Comparison of ENCODE assay signal across 18 cellular contexts in the genomic region with DNA sequence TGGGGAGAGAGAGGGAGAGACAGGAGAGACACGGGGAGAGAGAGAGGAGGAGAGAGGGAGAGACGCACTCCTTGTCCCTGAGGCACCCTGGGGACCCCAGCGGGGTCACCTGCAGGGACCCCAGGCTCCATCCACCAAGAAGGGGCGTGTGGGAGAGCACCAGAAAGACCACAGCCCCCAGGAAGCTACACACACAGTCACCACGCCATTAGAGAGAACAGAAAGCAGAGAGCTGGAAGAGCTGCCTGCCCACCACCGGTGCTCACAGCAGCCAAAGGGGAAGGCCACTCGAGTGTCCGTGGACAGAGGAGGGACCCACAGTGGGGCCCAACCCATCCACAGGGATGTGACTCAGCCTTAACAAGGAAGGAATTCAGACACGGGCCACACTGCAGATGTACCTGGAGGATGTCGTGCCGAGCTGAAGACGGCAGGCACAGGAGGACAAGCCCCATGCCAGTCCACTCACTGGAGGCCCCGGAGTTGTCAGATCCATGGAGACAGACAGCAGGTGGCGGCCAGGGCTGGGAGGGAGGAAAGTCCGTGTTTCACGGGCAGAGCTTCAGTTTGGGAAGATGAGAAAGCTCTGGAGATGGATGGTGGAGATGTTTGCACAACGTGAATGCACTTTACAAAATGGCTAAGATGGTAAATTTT. TPM values are rescaled to one million over a fixed set of nuclear protein-coding genes. Genes with fewer than 3 reads are reported as not detected.
A peak's percentile ranks its signal among the peaks of the same experiment; 100 is the strongest.
DNase-seq lines count a peak whose midpoint lies in the region; ATAC-seq and TF ChIP-seq lines count a peak whose summit lies in the region.
"Had no signal": no experiment of that assay in that cellular context is flagged by ENCODE, and none has a peak within 500 bp of the region (broad histone marks: within the 10 kb centered on the region; RNA-seq: fewer than 3 reads in every experiment).

No MANE protein-coding gene starts in this region.

- TF ChIP-seq CTCF in RWPE2 (IDR thresholded peaks at IDR 0.05; ENCODE audit: poor library complexity, severe bottlenecking) (no peak), testis (IDR thresholded peaks at IDR 0.05) (no peak)

- DNase-seq in right cardiac atrium (peak in 2 of 3 donors; percentile 55 to 59), left ventricle myocardium superior (no peak), RWPE2 (ENCODE audit: low spot score) (no peak), left kidney (ENCODE audit: low read depth, low spot score) (peak; percentile 65), testis (peak; percentile 13), T-helper 9 cell (no peak)
- DNase-seq: activated CD4-positive, alpha-beta T cell treated with anti-CD3 and anti-CD28 coated beads, Interleukin-2, amount 50 U/mL, for 4 hours; activated gamma-delta T cell treated with Interleukin-2 at 50 U/mL for 16 hours; EL; MV-4-11; stimulated activated CD4-positive, alpha-beta T cell treated with anti-CD3 and anti-CD28 coated beads, Interleukin-4, amount 100 ng/mL, for 24 hours; stimulated activated naive CD4-positive, alpha-beta T cell treated with Interleukin-2 at 50 U/mL for 16 hours; uterus had no signal

- no peak overlapping the region for H3K4me3 ChIP-seq in right cardiac atrium (ENCODE audit: low read length)
- no peak overlapping the region for H3K4me3 ChIP-seq in RWPE2 (ENCODE audit: severe bottlenecking)
- no peak overlapping the region for H3K4me3 ChIP-seq in testis
- H3K4me3 ChIP-seq: BLaER1, breast epithelium, gastroesophageal sphincter, Peyer's patch, uterus had no signal

- H3K4me1 ChIP-seq in right cardiac atrium (ENCODE audit: control insufficient read depth, insufficient read depth, low read length) = no peaks in the 10 kb centered on the region
- no peaks in the 10 kb centered on the region for H3K4me1 ChIP-seq in RWPE2 (ENCODE audit: insufficient read depth, poor library complexity, severe bottlenecking)
- no peaks in the 10 kb centered on the region for H3K4me1 ChIP-seq in testis
- H3K4me1 ChIP-seq: breast epithelium, uterus had no signal

- H3K9me3 ChIP-seq in right cardiac atrium (ENCODE audit: control insufficient read depth, low read length) (no peaks in the 10 kb centered on the region), RWPE2 (ENCODE audit: severe bottlenecking) (no peaks in the 10 kb centered on the region), testis (no peaks in the 10 kb centered on the region)
- H3K9me3 ChIP-seq: BLaER1, breast epithelium, gastroesophageal sphincter, Peyer's patch, uterus had no signal

- WGBS in right cardiac atrium = 28% methylated on average over 17 of the region's 17 CpGs
- 61 to 62% methylated on average over 16 to 17 of the region's 17 CpGs for WGBS in testis, 2 donors

- H3K27me3 ChIP-seq in right cardiac atrium (ENCODE audit: control insufficient read depth, insufficient read depth) (no peaks in the 10 kb centered on the region), RWPE2 (ENCODE audit: insufficient read depth, poor library complexity, severe bottlenecking) (peaks cover 8% of the 10 kb centered on the region), testis (no peaks in the 10 kb centered on the region)
- H3K27me3 ChIP-seq: Peyer's patch had no signal

- ATAC-seq in right cardiac atrium (no peak), left ventricle myocardium superior (no peak), RWPE2 (ENCODE audit: low read depth) (peak; percentile 23; the same call in 2 of the 3 replicates), HG03432 (IDR thresholded peaks at IDR 0.05; ENCODE audit: unreplicated experiment) (no peak)
- ATAC-seq: gastroesophageal sphincter had no signal

- no peaks in the 10 kb centered on the region for H3K36me3 ChIP-seq in RWPE2 (ENCODE audit: low read depth)
- H3K36me3 ChIP-seq in testis (ENCODE audit: low read depth, missing control alignments) = no peaks in the 10 kb centered on the region
- H3K36me3 ChIP-seq: breast epithelium, gastroesophageal sphincter, Peyer's patch, uterus had no signal

- H3K27ac ChIP-seq in right cardiac atrium (ENCODE audit: low read length) (no peak overlapping the region), RWPE2 (ENCODE audit: poor library complexity, severe bottlenecking) (no peak overlapping the region), testis (no peak overlapping the region)
- H3K27ac ChIP-seq: BLaER1, breast epithelium, gastroesophageal sphincter, Peyer's patch, uterus had no signal

- TF ChIP-seq POLR2A in testis (IDR thresholded peaks at IDR 0.05) = no peak

- intact Hi-C loops in right cardiac atrium (cut with DNase I) (loop anchor here in 3 of 4 donors (5.0 kb wide), 1 partner anchor 143 kb away; no protein-coding TSS in a partner anchor), left ventricle myocardium superior (cut with micrococcal nuclease) (loop anchor here (5.0 kb wide), 1 partner anchor 258 kb away; no protein-coding TSS in a partner anchor), testis (cut with DNase I; ENCODE audit: low total_unique reads) (loop anchor here (5.0 kb wide), 2 partner anchors 143 to 258 kb away; no protein-coding TSS in a partner anchor)

RNA-seq across cellular contexts. Expression of a gene that starts 11.5 kb away (rescaled TPM):
- total RNA-seq in right cardiac atrium = 10 to 100 TPM; 20.1 to 25.3 (median 20.8) TPM
- polyA plus RNA-seq in right cardiac atrium = 14.7 TPM
- 18.7 TPM for total RNA-seq in left ventricle myocardium superior
- 10 to 100 TPM; 22.2 to 28.1 TPM for total RNA-seq in testis
- polyA plus RNA-seq in testis (ENCODE audit: insufficient read depth, low read depth, low replicate concordance) = 27.5 TPM

Comparison
In these comparisons a context has a peak if more than half of its experiments do, and no peak if none do; other contexts are left out.
1. DNase-seq: peak in right cardiac atrium (2 of 3), left kidney (single experiment) and testis (single experiment); none in left ventricle myocardium superior (single experiment), RWPE2 (single experiment) and T-helper 9 cell (single experiment).